19 cellular contexts compared by ENCODE assay signal in the genomic region with DNA sequence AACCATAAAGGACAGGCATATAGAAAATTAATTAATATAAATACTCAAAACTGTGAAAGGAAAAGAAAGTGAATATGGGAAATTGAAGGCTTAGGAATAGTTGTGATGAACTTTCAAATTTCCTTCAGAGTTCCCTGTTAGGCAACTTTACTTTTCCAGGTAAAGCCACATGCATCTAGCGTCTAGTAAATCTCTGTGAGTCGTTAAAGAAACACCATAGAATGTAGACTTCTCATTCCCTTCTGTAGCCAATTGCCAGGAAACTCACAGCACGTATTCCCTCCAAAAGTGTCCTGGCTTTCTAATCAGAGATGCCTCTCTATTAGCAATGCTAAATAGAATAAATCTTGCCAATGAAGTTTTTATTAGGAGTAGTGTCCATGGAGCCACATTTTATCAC.
DNase-seq lines count a peak whose midpoint lies in the region; ATAC-seq, FAIRE-seq and TF ChIP-seq lines count a peak whose summit lies in the region.
"Had no signal": no experiment of that assay in that cellular context is flagged by ENCODE, and none has a peak within 500 bp of the region (broad histone marks: within the 10 kb centered on the region; RNA-seq: fewer than 3 reads in every experiment).

No MANE protein-coding gene starts in this region.

- no peaks in the 10 kb centered on the region for H3K27me3 Mint-ChIP-seq in astrocyte (ENCODE audit: low read depth, unreplicated experiment)
- H3K27me3 Mint-ChIP-seq: B cell; CD4-positive, CD25-positive, alpha-beta regulatory T cell had no signal

- peaks cover 1% of the 10 kb centered on the region for H3K9me3 Mint-ChIP-seq in astrocyte (ENCODE audit: unreplicated experiment)

- no peaks in the 10 kb centered on the region for H3K36me3 ChIP-seq in astrocyte (ENCODE audit: insufficient read depth, low read length)
- H3K36me3 ChIP-seq: MG63, Peyer's patch had no signal

- H3K79me2 ChIP-seq in astrocyte (ENCODE audit: insufficient read depth, low read length), result no peaks in the 10 kb centered on the region

- H3K4me3 ChIP-seq in astrocyte (ENCODE audit: insufficient read depth, low read depth, low read length), result no peak overlapping the region
- H3K4me3 ChIP-seq: MG63, Peyer's patch had no signal

- H3K4me3 Mint-ChIP-seq in astrocyte (ENCODE audit: unreplicated experiment), result no peak overlapping the region
- H3K4me3 Mint-ChIP-seq: B cell; CD4-positive, CD25-positive, alpha-beta regulatory T cell had no signal

- peak; percentile 66 for FAIRE-seq in astrocyte (lab: Jason Lieb, UNC)
- FAIRE-seq: G401.6 had no signal

- DNase-seq in LHCN-M2 (ENCODE audit: low read depth) (peak; percentile 25), astrocyte (ENCODE audit: low read depth) (no peak), glomerular visceral epithelial cell (ENCODE audit: extremely low spot score) (peak; percentile 7), midbrain (lab: John Stamatoyannopoulos, UW) (no peak), kidney tubule cell (ENCODE audit: low spot score) (no peak)
- DNase-seq: Caco-2; CD4-positive, CD25-positive, alpha-beta regulatory T cell; HCEC 1CT; KG1; MG63; NCI-H1092 treated with DMSO at 0.1 percent for 48 hours; NCI-H2081 treated with DMSO at 0.1 percent for 48 hours; NCI-H524; Peyer's patch; SHP77 had no signal

- TF ChIP-seq CTCF in astrocyte (IDR thresholded peaks at IDR 0.05; ENCODE audit: insufficient read depth, low read depth, low read length), result no peak

- H3K27ac ChIP-seq in astrocyte (ENCODE audit: low read depth, low read length), result peak overlapping the region; percentile 50
- H3K27ac ChIP-seq: Peyer's patch had no signal

- no peaks in the 10 kb centered on the region for H3K36me3 Mint-ChIP-seq in astrocyte (ENCODE audit: low read depth, unreplicated experiment)
- H3K36me3 Mint-ChIP-seq: CD4-positive, CD25-positive, alpha-beta regulatory T cell had no signal

- peak overlapping the region; percentile 77 for H3K27ac Mint-ChIP-seq in astrocyte (ENCODE audit: unreplicated experiment)
- H3K27ac Mint-ChIP-seq: B cell; CD4-positive, CD25-positive, alpha-beta regulatory T cell had no signal

- peaks cover 26% of the 10 kb centered on the region for H3K4me1 Mint-ChIP-seq in astrocyte (ENCODE audit: low read depth, unreplicated experiment)
- H3K4me1 Mint-ChIP-seq: B cell; CD4-positive, CD25-positive, alpha-beta regulatory T cell had no signal

- no peaks in the 10 kb centered on the region for H3K27me3 ChIP-seq in astrocyte (ENCODE audit: insufficient read depth, low read length)
- H3K27me3 ChIP-seq: MG63, Peyer's patch had no signal

- H4K20me1 ChIP-seq in astrocyte (ENCODE audit: insufficient read depth, low read length), result no peaks in the 10 kb centered on the region

- H3K4me2 ChIP-seq in astrocyte (ENCODE audit: low read length), result peak overlapping the region; percentile 68

- no peak overlapping the region for H2AFZ ChIP-seq in astrocyte (ENCODE audit: low read depth, low read length)

- ATAC-seq in GM18870 (IDR thresholded peaks at IDR 0.05; ENCODE audit: unreplicated experiment) (no peak), HG03039 (IDR thresholded peaks at IDR 0.05; ENCODE audit: unreplicated experiment) (no peak)

- H3K9me3 ChIP-seq in astrocyte (ENCODE audit: insufficient read depth, low read depth, low read length), result no peaks in the 10 kb centered on the region
- H3K9me3 ChIP-seq: Caco-2, Peyer's patch had no signal

- peak overlapping the region; percentile 9 for H3K9ac ChIP-seq in astrocyte (ENCODE audit: low read length)

- peaks cover 19% of the 10 kb centered on the region for H3K4me1 ChIP-seq in astrocyte (ENCODE audit: insufficient read depth, low read length)
- H3K4me1 ChIP-seq: Caco-2, Peyer's patch had no signal

Comparison
In these comparisons a context has a peak if more than half of its experiments do, and no peak if none do; other contexts are left out.
1. DNase-seq: peak in LHCN-M2 (single experiment) and glomerular visceral epithelial cell (single experiment); none in astrocyte (single experiment), midbrain (single experiment) and kidney tubule cell (single experiment).